16 cellular contexts compared by ENCODE assay signal in genomic region chr3:30988774-30989173, GRCh38.
"Had no signal": no experiment of that assay in that cellular context is flagged by ENCODE, and none has a peak within 500 bp of the region (broad histone marks: within the 10 kb centered on the region; RNA-seq: fewer than 3 reads in every experiment).

No MANE protein-coding gene starts in this region.

- H3K27ac ChIP-seq: lower lobe of right lung, pancreas, tibial artery, uterus had no signal

- H3K36me3 Mint-ChIP-seq: naive B cell had no signal

- DNase-seq: activated CD4-positive, alpha-beta T cell treated with anti-CD3 and anti-CD28 coated beads, Interleukin-2, amount 10 ng/mL, durations not matched to agents 7 days and 5 days; activated naive CD4-positive, alpha-beta T cell; anterior cingulate cortex; effector memory CD8-positive, alpha-beta T cell; left colon; lower lobe of right lung; naive B cell; pancreas; stimulated activated CD4-positive, alpha-beta T cell treated with anti-CD3 and anti-CD28 coated beads, Interleukin-15, amount 100 ng/mL, for 24 hours; stimulated activated CD4-positive, alpha-beta T cell treated with anti-CD3 and anti-CD28 coated beads, Interleukin-4, amount 100 ng/mL, for 1 hour; stimulated activated naive CD4-positive, alpha-beta T cell; tibial artery; uterus had no signal

- H3K9me3 Mint-ChIP-seq: effector memory CD8-positive, alpha-beta T cell; T-helper 1 cell treated with Interleukin-12 subunit alpha and Interleukin-12 subunit beta and Interleukin-4 antibody, amounts not matched to agents 30 μg/mL and 1 μg/mL, for 36 hours had no signal

- H3K9me3 ChIP-seq: lower lobe of right lung, pancreas, tibial artery, uterus had no signal

- H3K27ac Mint-ChIP-seq: activated CD4-positive, alpha-beta T cell treated with anti-CD3 and anti-CD28 coated beads, Interleukin-2, amount 10 ng/mL, durations not matched to agents 7 days and 5 days; activated T-helper 1 cell treated with anti-CD3 and anti-CD28 coated beads, Interleukin-12 subunit alpha, Interleukin-12 subunit beta, Interleukin-2, Interleukin-4 antibody, amounts not matched to agents 30 ng/mL and 10 ng/mL and 1 ng/mL, durations not matched to agents 14 hours and 24 hours and 36 hours; dendritic cell treated with granulocyte-macrophage colony-stimulating factor and Interleukin-4, amounts not matched to agents 40 ng/mL and 50 ng/mL, for 4 days; effector memory CD8-positive, alpha-beta T cell; T-helper 1 cell treated with Interleukin-12 subunit alpha and Interleukin-12 subunit beta and Interleukin-4 antibody, amounts not matched to agents 30 μg/mL and 1 μg/mL, for 36 hours had no signal

- ATAC-seq: effector memory CD8-positive, alpha-beta T cell; left colon; lower lobe of right lung; pancreas had no signal

- H3K36me3 ChIP-seq: lower lobe of right lung, pancreas, tibial artery, uterus had no signal

- H3K4me3 ChIP-seq: lower lobe of right lung, pancreas, tibial artery, uterus had no signal

- H3K4me3 Mint-ChIP-seq: activated CD4-positive, alpha-beta T cell treated with anti-CD3 and anti-CD28 coated beads, Interleukin-2, amount 10 ng/mL, durations not matched to agents 7 days and 5 days; activated T-helper 1 cell treated with anti-CD3 and anti-CD28 coated beads, Interleukin-12 subunit alpha, Interleukin-12 subunit beta, Interleukin-2, Interleukin-4 antibody, amounts not matched to agents 30 ng/mL and 10 ng/mL and 1 ng/mL, durations not matched to agents 14 hours and 24 hours and 36 hours; dendritic cell treated with granulocyte-macrophage colony-stimulating factor and Interleukin-4, amounts not matched to agents 40 ng/mL and 50 ng/mL, for 4 days; effector memory CD8-positive, alpha-beta T cell; naive B cell; T-helper 1 cell treated with Interleukin-12 subunit alpha and Interleukin-12 subunit beta and Interleukin-4 antibody, amounts not matched to agents 30 μg/mL and 1 μg/mL, for 36 hours had no signal

- H3K4me1 ChIP-seq: uterus had no signal

- H3K27me3 ChIP-seq: pancreas, tibial artery, uterus had no signal
